17 cellular contexts compared by ENCODE assay signal in the genomic region with DNA sequence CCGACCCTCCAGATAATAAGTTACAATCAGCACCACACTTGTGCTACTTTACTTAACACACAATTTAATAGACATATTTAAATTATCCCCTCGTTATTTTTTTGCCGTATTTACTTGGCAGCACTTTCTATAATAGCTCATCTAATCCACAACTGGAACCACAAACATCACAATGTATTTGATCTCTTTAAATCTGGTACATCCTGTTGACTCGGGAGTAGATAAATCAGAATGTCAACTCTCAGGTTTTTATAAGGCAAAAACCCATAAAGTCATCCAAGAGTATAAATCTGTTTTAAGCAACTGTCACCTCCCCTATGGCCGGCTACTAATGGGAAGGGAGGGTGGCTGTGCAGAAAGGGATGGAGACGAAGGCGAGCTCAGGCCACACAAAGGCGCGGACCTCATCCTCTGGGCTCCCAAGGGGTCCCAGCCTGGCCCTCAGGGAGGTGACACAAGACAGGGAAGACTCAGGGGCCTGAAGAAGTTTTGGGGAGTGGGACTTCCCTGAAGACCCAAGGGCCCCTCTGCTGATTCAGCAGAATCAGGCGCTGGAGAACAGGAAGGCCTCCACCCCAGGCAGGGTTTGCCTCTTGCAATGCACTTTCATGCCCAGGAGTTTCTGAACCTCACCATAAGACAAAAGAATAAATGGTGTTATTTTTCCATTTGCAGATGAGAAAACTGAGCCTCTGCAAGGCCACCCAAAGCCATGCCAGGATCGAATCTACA.
"Had no signal": no experiment of that assay in that cellular context is flagged by ENCODE, and none has a peak within 500 bp of the region (broad histone marks: within the 10 kb centered on the region; RNA-seq: fewer than 3 reads in every experiment).

No MANE protein-coding gene starts in this region.

- H3K9me3 Mint-ChIP-seq: central memory CD8-positive, alpha-beta T cell had no signal

- H3K4me1 Mint-ChIP-seq: central memory CD8-positive, alpha-beta T cell; stimulated activated naive B cell treated with anti-CD40 and anti-IgM and Interleukin-4, amounts not matched to agents 10 μg/mL and 1 μg/mL and 100 μg/mL, for 72 hours had no signal

- H3K4me3 Mint-ChIP-seq: activated naive CD8-positive, alpha-beta T cell; activated T-cell treated with anti-CD3 and anti-CD28 coated beads, Interleukin-2, amount 50 U/mL, for 4 hours; central memory CD8-positive, alpha-beta T cell; effector memory CD8-positive, alpha-beta T cell; stimulated activated naive B cell treated with anti-CD40 and anti-IgM and Interleukin-4, amounts not matched to agents 10 μg/mL and 1 μg/mL and 100 μg/mL, for 72 hours; type B pancreatic cell had no signal

- DNase-seq: activated CD8-positive, alpha-beta memory T cell treated with anti-CD3 and anti-CD28 coated beads, Interleukin-2, amount 50 U/mL, for 48 hours; activated naive CD4-positive, alpha-beta T cell; activated T-cell treated with anti-CD3 and anti-CD28 coated beads, Interleukin-2, amount 50 U/mL, for 4 hours; effector memory CD8-positive, alpha-beta T cell; esophagus squamous epithelium; islet precursor cell; posterior cingulate gyrus; stimulated activated CD4-positive, alpha-beta T cell treated with anti-CD3 and anti-CD28 coated beads, Interleukin-2, amount 100 ng/mL, for 48 hours; stimulated activated CD8-positive, alpha-beta memory T cell treated with anti-CD3 and anti-CD28 coated beads, Interleukin-4, amount 100 ng/mL, for 48 hours; stimulated activated naive B cell treated with anti-CD40 and anti-IgM and Interleukin-4, amounts not matched to agents 10 μg/mL and 1 μg/mL and 100 μg/mL, for 72 hours had no signal

- H3K27ac Mint-ChIP-seq: activated naive CD8-positive, alpha-beta T cell; activated T-helper 2 cell treated with anti-CD3 and anti-CD28 coated beads, Interferon-gamma antibody, Interleukin-2, Interleukin-4, amounts not matched to agents 10 μg/mL and 5 μg/mL and 100 μg/mL, durations not matched to agents 14 hours and 24 hours and 36 hours; effector memory CD8-positive, alpha-beta T cell; stimulated activated naive B cell treated with anti-CD40 and anti-IgM and Interleukin-4, amounts not matched to agents 10 μg/mL and 1 μg/mL and 100 μg/mL, for 72 hours; type B pancreatic cell had no signal

- H3K27me3 Mint-ChIP-seq: activated naive CD8-positive, alpha-beta T cell; central memory CD8-positive, alpha-beta T cell; stimulated activated naive B cell treated with anti-CD40 and anti-IgM and Interleukin-4, amounts not matched to agents 10 μg/mL and 1 μg/mL and 100 μg/mL, for 72 hours; type B pancreatic cell had no signal

- H3K9me3 ChIP-seq: mucosa of descending colon had no signal

- H3K36me3 Mint-ChIP-seq: activated naive CD8-positive, alpha-beta T cell; stimulated activated naive B cell treated with anti-CD40 and anti-IgM and Interleukin-4, amounts not matched to agents 10 μg/mL and 1 μg/mL and 100 μg/mL, for 72 hours had no signal

- H3K4me3 ChIP-seq: esophagus squamous epithelium, gastroesophageal sphincter, heart left ventricle, mucosa of descending colon had no signal

- H3K4me1 ChIP-seq: esophagus squamous epithelium, gastroesophageal sphincter had no signal

- H3K27ac ChIP-seq: esophagus squamous epithelium, gastroesophageal sphincter, heart left ventricle had no signal

- H3K27me3 ChIP-seq: esophagus squamous epithelium, gastroesophageal sphincter, heart left ventricle had no signal

- ATAC-seq: activated T-cell treated with anti-CD3 and anti-CD28 coated beads, Interleukin-2, amount 50 U/mL, for 4 hours; effector memory CD8-positive, alpha-beta T cell; stimulated activated naive B cell treated with anti-CD40 and anti-IgM and Interleukin-4, amounts not matched to agents 10 μg/mL and 1 μg/mL and 100 μg/mL, for 72 hours had no signal
